Comparison of ENCODE assay signal across 7 cellular contexts in the genomic region with DNA sequence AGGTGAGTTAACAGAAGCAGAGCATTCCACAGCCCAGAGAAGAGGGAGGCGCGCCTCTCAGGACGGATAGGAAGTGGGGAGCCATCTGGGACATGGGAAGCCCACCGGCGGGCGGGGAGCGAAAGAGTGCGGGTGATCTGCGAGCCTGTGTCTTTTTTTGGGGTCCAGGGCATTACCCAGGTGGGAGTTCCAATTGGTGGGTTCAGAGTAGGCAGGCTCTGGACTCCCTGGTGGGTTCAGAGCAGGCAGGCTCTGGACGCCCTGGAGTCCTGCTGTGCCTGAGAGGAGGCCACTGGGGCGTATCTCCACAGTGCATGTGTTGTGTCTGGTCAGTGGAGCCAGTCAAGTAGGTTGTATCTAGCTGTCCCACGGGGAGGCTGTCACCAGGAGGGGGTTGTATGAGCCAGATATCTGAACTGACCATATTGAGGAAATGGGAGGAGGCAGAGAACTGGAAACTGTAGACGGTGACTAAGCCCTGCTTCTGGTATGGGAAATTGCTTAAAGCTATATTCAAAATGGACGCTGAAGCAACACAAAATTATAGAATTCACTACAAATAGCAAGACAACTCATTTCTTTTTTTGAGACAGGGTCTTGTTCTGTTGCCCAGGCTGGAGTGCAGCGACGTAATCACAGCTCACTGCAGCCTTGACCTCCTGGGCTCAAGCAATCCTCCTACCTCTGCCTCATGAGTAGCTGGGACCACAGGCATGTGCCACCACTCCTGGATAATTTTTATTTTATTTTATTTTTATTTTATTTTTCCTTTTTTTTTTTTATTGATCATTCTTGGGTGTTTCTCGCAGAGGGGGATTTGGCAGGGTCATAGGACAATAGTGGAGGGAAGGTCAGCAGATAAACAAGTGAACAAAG. TPM values are rescaled to one million over a fixed set of nuclear protein-coding genes. Genes with fewer than 3 reads are reported as not detected.
DNase-seq lines count a peak whose midpoint lies in the region; ATAC-seq and TF ChIP-seq lines count a peak whose summit lies in the region.

No MANE protein-coding gene starts in this region.

- no peaks in the 10 kb centered on the region for H3K4me1 ChIP-seq in RWPE2 (ENCODE audit: insufficient read depth, poor library complexity, severe bottlenecking)
- no peaks in the 10 kb centered on the region for H3K4me1 ChIP-seq in mesendoderm (ENCODE audit: control insufficient read depth, low read depth, low read length)
- H3K4me1 ChIP-seq in HAP-1: no peaks in the 10 kb centered on the region

- in situ Hi-C loops in HAP-1 (cut with MboI; ENCODE audit: low sequenced_read_pairs): loop anchor here (25.0 kb wide), 1 partner anchor 577 kb away; no protein-coding TSS in a partner anchor

- no peak overlapping the region for H2BK120ac ChIP-seq in mesendoderm (ENCODE audit: low read depth, low read length)

- ATAC-seq in GM18909 (IDR thresholded peaks at IDR 0.05; ENCODE audit: poor library complexity, unreplicated experiment): peak; percentile 72
- peak; percentile 38 for ATAC-seq in HG02970 (IDR thresholded peaks at IDR 0.05; ENCODE audit: low FRiP score, unreplicated experiment)
- peak; percentile 75 for ATAC-seq in RWPE2 (ENCODE audit: low read depth)

- H3K4ac ChIP-seq in mesendoderm (ENCODE audit: low read depth, low read length): no peak overlapping the region

- H2BK15ac ChIP-seq in mesendoderm (replicated peaks; ENCODE audit: low read depth): no peak overlapping the region

- no peak overlapping the region for H4K8ac ChIP-seq in mesendoderm (ENCODE audit: low read depth, low read length)

- H3K9ac ChIP-seq in mesendoderm (ENCODE audit: low read length): no peak overlapping the region

- H3K4me3 ChIP-seq in RWPE2 (ENCODE audit: severe bottlenecking): no peak overlapping the region
- H3K4me3 ChIP-seq in mesendoderm (ENCODE audit: low read length): no peak overlapping the region
- no peak overlapping the region for H3K4me3 ChIP-seq in HAP-1

- H3K27ac ChIP-seq in RWPE2 (ENCODE audit: poor library complexity, severe bottlenecking): no peak overlapping the region
- H3K27ac ChIP-seq in mesendoderm (ENCODE audit: low read depth, low read length): no peak overlapping the region

- TF ChIP-seq CTCF in RWPE2 (IDR thresholded peaks at IDR 0.05; ENCODE audit: poor library complexity, severe bottlenecking): no peak

- H3K36me3 ChIP-seq in RWPE2 (ENCODE audit: low read depth) (no peaks in the 10 kb centered on the region), mesendoderm (ENCODE audit: control insufficient read depth, insufficient read depth, low read length) (no peaks in the 10 kb centered on the region), HAP-1 (replicated peaks) (no peaks in the 10 kb centered on the region)

- H3K79me1 ChIP-seq in mesendoderm (ENCODE audit: low read length): no peaks in the 10 kb centered on the region

- H3K79me2 ChIP-seq in mesendoderm (ENCODE audit: control insufficient read depth, insufficient read depth, low read length): no peaks in the 10 kb centered on the region

- H3K27me3 ChIP-seq in RWPE2 (ENCODE audit: insufficient read depth, poor library complexity, severe bottlenecking) (no peaks in the 10 kb centered on the region), mesendoderm (ENCODE audit: insufficient read depth, low read length, poor library complexity) (no peaks in the 10 kb centered on the region), HAP-1 (ENCODE audit: low read depth) (no peaks in the 10 kb centered on the region)

- no peak overlapping the region for H4K5ac ChIP-seq in mesendoderm (ENCODE audit: low read length)

- WGBS in mesendoderm (ENCODE audit: extremely low coverage, insufficient coverage, low lambda C conversion rate): no CpG with 5 or more reads among the region's 17 CpGs

- H2AK5ac ChIP-seq in mesendoderm (ENCODE audit: low read length): no peak overlapping the region

- H3K4me2 ChIP-seq in mesendoderm (ENCODE audit: low read length): no peak overlapping the region

- H3K56ac ChIP-seq in mesendoderm (ENCODE audit: low read length): no peak overlapping the region

- no peak overlapping the region for H3K23ac ChIP-seq in mesendoderm (ENCODE audit: low read length)

- no peak overlapping the region for H2BK5ac ChIP-seq in mesendoderm (ENCODE audit: low read length)

- no peak overlapping the region for H3K18ac ChIP-seq in mesendoderm (ENCODE audit: low read length)

- H3K9me3 ChIP-seq in RWPE2 (ENCODE audit: severe bottlenecking) (no peaks in the 10 kb centered on the region), HAP-1 (no peaks in the 10 kb centered on the region)

- DNase-seq in RWPE2 (ENCODE audit: low spot score) (no peak), kidney glomerular epithelial cell (lab: John Stamatoyannopoulos, UW) (peak; percentile 90), NCI-H2081 treated with DMSO at 0.1 percent for 48 hours (lab: John Stamatoyannopoulos, UW) (no peak), mesendoderm (no peak), HAP-1 (ENCODE audit: low spot score in 2 of 2) (no peak)

RNA-seq across cellular contexts. Expression of gene CHST2, which starts 34.5 kb away (rescaled TPM):
- 25.6 TPM for polyA plus RNA-seq in mesendoderm (2013, experiment 1 of 2)
- 26.4 TPM for polyA plus RNA-seq in mesendoderm (2013, experiment 2 of 2)
